ENCODE assay signal across 27 cellular contexts in the genomic region with DNA sequence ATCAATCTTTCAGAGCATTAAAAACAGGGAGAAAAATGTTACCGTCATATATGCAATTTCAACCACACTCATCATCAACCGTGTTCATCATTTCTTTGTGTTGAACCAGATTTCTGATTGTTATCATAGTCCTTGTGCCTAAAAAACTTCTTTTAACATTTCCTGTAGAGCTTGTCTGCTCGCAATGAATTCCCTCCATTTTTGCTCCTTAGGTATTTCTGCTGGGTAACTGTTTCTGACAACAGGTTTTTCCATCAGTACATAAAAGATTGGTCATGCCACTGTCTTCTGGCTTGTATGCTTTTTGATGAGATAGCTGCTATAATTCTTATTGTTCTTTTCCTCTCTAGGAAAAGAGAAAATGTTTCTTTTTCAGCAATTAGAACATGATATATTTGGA.
"Had no signal": no experiment of that assay in that cellular context is flagged by ENCODE, and none has a peak within 500 bp of the region (broad histone marks: within the 10 kb centered on the region; RNA-seq: fewer than 3 reads in every experiment).

No MANE protein-coding gene starts in this region.

- ATAC-seq: effector memory CD8-positive, alpha-beta T cell; esophagus mucosa; foreskin keratinocyte; gastrocnemius medialis; gastroesophageal sphincter; heart left ventricle; heart right ventricle had no signal

- H3K36me3 ChIP-seq: colonic mucosa, gastroesophageal sphincter had no signal

- H3K4me3 ChIP-seq: colonic mucosa, coronary artery, dorsolateral prefrontal cortex, esophagus muscularis mucosa, esophagus squamous epithelium, gastrocnemius medialis, gastroesophageal sphincter, heart left ventricle, heart right ventricle had no signal

- H3K27ac ChIP-seq: colonic mucosa, coronary artery, dorsolateral prefrontal cortex, epithelial cell of prostate, esophagus muscularis mucosa, esophagus squamous epithelium, foreskin keratinocyte, gastrocnemius medialis, gastroesophageal sphincter, heart left ventricle, heart right ventricle had no signal

- H3K4me1 ChIP-seq: colonic mucosa, esophagus muscularis mucosa, esophagus squamous epithelium, foreskin keratinocyte, gastrocnemius medialis, gastroesophageal sphincter, heart left ventricle, heart right ventricle had no signal

- DNase-seq: colonic mucosa; cortex of kidney; dermis blood vessel endothelial cell; dorsolateral prefrontal cortex; effector CD4-positive, alpha-beta T cell; effector CD8-positive, alpha-beta T cell; effector memory CD4-positive, alpha-beta T cell; effector memory CD8-positive, alpha-beta T cell; endodermal cell; erythroblast; esophagus squamous epithelium; foreskin fibroblast; foreskin keratinocyte; foreskin melanocyte; gastrocnemius medialis; glutamatergic neuron; head of caudate nucleus; heart left ventricle; heart right ventricle had no signal

- H3K9me3 ChIP-seq: colonic mucosa, gastrocnemius medialis had no signal

- H3K27me3 ChIP-seq: colonic mucosa, dorsolateral prefrontal cortex, esophagus muscularis mucosa, esophagus squamous epithelium, gastrocnemius medialis, gastroesophageal sphincter, heart left ventricle, heart right ventricle had no signal

- FAIRE-seq: colon, endometrium, endothelial cell of umbilical vein had no signal
